Comparison of ENCODE assay signal across 20 cellular contexts in the genomic region with DNA sequence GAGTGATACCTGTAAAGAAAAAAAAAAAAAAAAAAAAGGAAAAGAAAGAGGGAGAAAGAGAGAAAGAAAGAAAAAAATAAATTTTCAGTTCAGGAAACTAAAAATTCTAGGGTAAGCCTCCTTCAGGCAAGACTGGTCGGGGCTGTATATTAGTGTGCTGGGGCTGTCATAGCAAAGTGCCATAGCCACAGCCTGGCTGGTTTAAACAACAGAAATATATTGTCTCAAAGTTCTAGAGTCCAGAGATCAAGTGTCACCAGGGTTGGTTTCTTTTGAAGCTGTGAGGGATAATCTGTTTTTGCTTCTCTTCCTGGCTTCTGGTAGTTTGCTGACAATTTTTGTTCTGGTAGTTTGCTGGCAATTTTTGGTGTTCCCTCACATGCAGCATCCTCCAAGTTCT. TPM values are rescaled to one million over a fixed set of nuclear protein-coding genes. Genes with fewer than 3 reads are reported as not detected.
DNase-seq lines count a peak whose midpoint lies in the region; ATAC-seq, FAIRE-seq and TF ChIP-seq lines count a peak whose summit lies in the region.
"Had no signal": no experiment of that assay in that cellular context is flagged by ENCODE, and none has a peak within 500 bp of the region (broad histone marks: within the 10 kb centered on the region; RNA-seq: fewer than 3 reads in every experiment).

No MANE protein-coding gene starts in this region.

- FAIRE-seq in HepG2 (lab: Jason Lieb, UNC), result no peak
- FAIRE-seq: A549, D721Med, G401.6, GM12891, GM19239 had no signal

- intact Hi-C loops in HepG2 (cut with micrococcal nuclease; ENCODE audit: unreplicated experiment), result no loop called here
- intact Hi-C loops in right lobe of liver (cut with DNase I), result no loop called here
- intact Hi-C loops in mucosa of descending colon (cut with DNase I, micrococcal nuclease), result no loop called here

- H3K27ac ChIP-seq in HepG2 (ENCODE audit: extremely low read length, insufficient read depth, low read length), result no peak overlapping the region
- H3K27ac ChIP-seq in right lobe of liver, result no peak overlapping the region
- H3K27ac ChIP-seq: 22Rv1; A549; BLaER1 treated with 17β-estradiol and CSF1 and Interleukin-3, amounts not matched to agents 10 nM and 100 nM; C4-2B had no signal

- POLR2A ChIA-PET in HepG2 (lab: Yijun Ruan, JAX), result no interaction called here

- no peak overlapping the region for H2AFZ ChIP-seq in HepG2 (ENCODE audit: low read length)

- H3K79me2 ChIP-seq in HepG2 (ENCODE audit: insufficient read depth, low read length), result no peaks in the 10 kb centered on the region

- 10% methylated on average over 1 of the region's 1 CpG for WGBS in HepG2 (ENCODE audit: low lambda C conversion rate)
- WGBS in right lobe of liver (ENCODE audit: insufficient coverage, low coverage, low lambda C conversion rate, missing lambda C conversion rate), result 56% methylated on average over 1 of the region's 1 CpG

- no peak overlapping the region for H3K4me2 ChIP-seq in HepG2 (ENCODE audit: low read depth, low read length)
- H3K4me2 ChIP-seq: A549; BLaER1 treated with 17β-estradiol and CSF1 and Interleukin-3, amounts not matched to agents 10 nM and 100 nM had no signal

- in situ Hi-C loops in HepG2 (cut with HindIII; ENCODE audit: extremely low pct_ligation_motif_present, low pct_unique_long_range_greater_than_20kb), result no loop called here

- H4K20me1 ChIP-seq in HepG2 (ENCODE audit: insufficient read depth, low read length), result no peaks in the 10 kb centered on the region
- H4K20me1 ChIP-seq: BLaER1 treated with 17β-estradiol and CSF1 and Interleukin-3, amounts not matched to agents 10 nM and 100 nM had no signal

- H3K9ac ChIP-seq in HepG2 (ENCODE audit: insufficient read depth, low read depth, low read length), result no peak overlapping the region
- H3K9ac ChIP-seq: BLaER1 treated with 17β-estradiol and CSF1 and Interleukin-3, amounts not matched to agents 10 nM and 100 nM had no signal

- peak; percentile 73 for ATAC-seq in HepG2
- no peak for ATAC-seq in right lobe of liver
- ATAC-seq in mucosa of descending colon, result peak; percentile 80
- ATAC-seq: A549; CD8-positive, alpha-beta T cell had no signal

- TF ChIP-seq POLR2A in HepG2 (IDR thresholded peaks at IDR 0.05; ENCODE audit: insufficient read depth in 1 of 2, low read depth in 2 of 2, low read length in 2 of 2) (no peak), right lobe of liver (IDR thresholded peaks at IDR 0.05) (no peak)

- H3K4me1 ChIP-seq in HepG2 (ENCODE audit: insufficient read depth, low read length) (peaks cover 15% of the 10 kb centered on the region), right lobe of liver (no peaks in the 10 kb centered on the region), mucosa of descending colon (ENCODE audit: low read depth) (peaks cover 5% of the 10 kb centered on the region)
- H3K4me1 ChIP-seq: A549; BLaER1 treated with 17β-estradiol and CSF1 and Interleukin-3, amounts not matched to agents 10 nM and 100 nM; Caco-2 had no signal

- H3K4me3 ChIP-seq in HepG2 (replicated peaks in 1 of 3; ENCODE audit: insufficient read depth in 1 of 3, low read depth in 2 of 3, low read length in 3 of 3), result no peak overlapping the region
- no peak overlapping the region for H3K4me3 ChIP-seq in right lobe of liver
- no peak overlapping the region for H3K4me3 ChIP-seq in mucosa of descending colon
- H3K4me3 ChIP-seq: A549; BLaER1 treated with 17β-estradiol and CSF1 and Interleukin-3, amounts not matched to agents 10 nM and 100 nM had no signal

- DNase-seq in HepG2 (ENCODE audit: low spot score), result no peak
- DNase-seq in right lobe of liver, result no peak
- DNase-seq in mucosa of descending colon, result no peak
- no peak for DNase-seq in KG1 (lab: John Stamatoyannopoulos, UW)
- DNase-seq in NCI-H446 treated with DMSO at 0.1 percent for 48 hours (lab: John Stamatoyannopoulos, UW), result no peak
- DNase-seq: AML-193; Caco-2; Calu3; CD4-positive, alpha-beta T cell; CD8-positive, alpha-beta T cell; DMS79 treated with DMSO at 0.1 percent for 48 hours; GF-D8 had no signal

- H3K36me3 ChIP-seq in HepG2 (replicated peaks in 1 of 2; ENCODE audit: control insufficient read depth in 1 of 2, insufficient read depth in 2 of 2, low read length in 2 of 2) (no peaks in the 10 kb centered on the region), right lobe of liver (no peaks in the 10 kb centered on the region), mucosa of descending colon (ENCODE audit: low read depth) (no peaks in the 10 kb centered on the region)
- H3K36me3 ChIP-seq: BLaER1 treated with 17β-estradiol and CSF1 and Interleukin-3, amounts not matched to agents 10 nM and 100 nM had no signal

- no peaks in the 10 kb centered on the region for H3K9me3 ChIP-seq in HepG2 (ENCODE audit: low read length)
- H3K9me3 ChIP-seq in right lobe of liver, result no peaks in the 10 kb centered on the region
- no peaks in the 10 kb centered on the region for H3K9me3 ChIP-seq in mucosa of descending colon
- H3K9me3 ChIP-seq: A549; BLaER1 treated with 17β-estradiol and CSF1 and Interleukin-3, amounts not matched to agents 10 nM and 100 nM; Caco-2 had no signal

- CTCF ChIA-PET in HepG2 (lab: Yijun Ruan, JAX; ENCODE audit: low intra/inter-chr PET ratio, low total read pairs), result no interaction called here

- TF ChIP-seq CTCF in HepG2 (CRISPR knock-in tag; IDR thresholded peaks at IDR 0.05), result no peak
- no peak for TF ChIP-seq CTCF in right lobe of liver (IDR thresholded peaks at IDR 0.05)
- no peak for TF ChIP-seq CTCF in mucosa of descending colon (IDR thresholded peaks at IDR 0.05)

- TF ChIP-seq RAD21 in HepG2 (CRISPR knock-in tag; IDR thresholded peaks at IDR 0.05), result no peak

- peaks cover 0 to 9% of the 10 kb centered on the region in 2 experiments; a peak in 1 of 5 replicates for H3K27me3 ChIP-seq in HepG2 (ENCODE audit: control insufficient read depth in 1 of 2, insufficient read depth in 2 of 2, low read length in 2 of 2)
- H3K27me3 ChIP-seq in right lobe of liver, result no peaks in the 10 kb centered on the region
- H3K27me3 ChIP-seq: BLaER1 treated with 17β-estradiol and CSF1 and Interleukin-3, amounts not matched to agents 10 nM and 100 nM had no signal

- BruUV-seq in HepG2 (replicated peaks; lab: Mats Ljungman, UMichigan), result no TSS peak

- TF ChIP-seq EP300 in HepG2 (IDR thresholded peaks at IDR 0.05; ENCODE audit: low read depth in 2 of 2, low read length in 2 of 2), result no peak
- TF ChIP-seq EP300 in HepG2 (CRISPR knock-in tag; IDR thresholded peaks at IDR 0.05; ENCODE audit: borderline replicate concordance), result no peak

TF ChIP-seq in HepG2, 621 proteins besides CTCF, POLR2A, EP300 and RAD21:
- TF ChIP-seq HNF4A (CRISPR knock-in tag; IDR thresholded peaks at IDR 0.05) (peak; percentile 48; the same call in 1 of the 2 replicates), MBNL3 (CRISPR knock-in tag; conservative IDR thresholded peaks at IDR 0.05) (no peak)

RNA-seq across cellular contexts. Expression of gene SLC25A26, which starts 48.4 kb away (rescaled TPM):
- total RNA-seq in HepG2 (2016; rRNA removed; fragmentation: Illumina TruSeq; extraction: Trizol) (22.7 and 23.1 TPM in 2 replicates), right lobe of liver (10 to 100 TPM; 11.2 to 17.4 (median 12.8) TPM), mucosa of descending colon (10 to 100 TPM; 15.9 to 25.8 (median 20.2) TPM)
- total RNA-seq in HepG2 (2016; cell fraction: cytosol; rRNA removed; fragmentation: Illumina TruSeq; extraction: Trizol; ENCODE audit: low read depth), result 27.5 and 27.9 TPM in 2 replicates
- total RNA-seq in HepG2 (2016; cell fraction: insoluble cytoplasmic fraction; rRNA removed; fragmentation: Illumina TruSeq; extraction: Trizol), result 22.2 TPM in 2 replicates
- total RNA-seq in HepG2 (2016; cell fraction: membrane; rRNA removed; fragmentation: Illumina TruSeq; extraction: Trizol), result 40.8 TPM in 2 replicates
- 17.3 and 19.7 TPM in 2 replicates for total RNA-seq in HepG2 (2016; cell fraction: nucleus; rRNA removed; fragmentation: Illumina TruSeq; extraction: Trizol)
- 31.4 and 32.7 TPM in 2 replicates for polyA plus RNA-seq in HepG2 (2011; rRNA removed)
- polyA plus RNA-seq in HepG2 (2011; cell fraction: cytosol; rRNA removed), result 31.5 and 41.4 TPM in 2 replicates
- polyA plus RNA-seq in HepG2 (2011; cell fraction: nucleus; rRNA removed), result 11.7 and 14.0 TPM in 2 replicates
- 22.4 and 22.9 TPM in 2 replicates for polyA plus RNA-seq in HepG2 (2012)
- 31.1 and 35.4 TPM in 2 replicates for polyA plus RNA-seq in HepG2 (2016; cell fraction: cytosol; fragmentation: Illumina TruSeq; extraction: Trizol; ENCODE audit: low read depth)
- 19.7 and 22.1 TPM in 2 replicates for polyA plus RNA-seq in HepG2 (2016; cell fraction: insoluble cytoplasmic fraction; fragmentation: Illumina TruSeq; extraction: Trizol; ENCODE audit: low read depth)
- 35.4 and 35.7 TPM in 2 replicates for polyA plus RNA-seq in HepG2 (2016; cell fraction: membrane; fragmentation: Illumina TruSeq; extraction: Trizol; ENCODE audit: low read depth)
- 19.1 and 20.3 TPM in 2 replicates for polyA plus RNA-seq in HepG2 (2016; cell fraction: nucleus; fragmentation: Illumina TruSeq; extraction: Trizol; ENCODE audit: insufficient read depth, low read depth)
- polyA minus RNA-seq in HepG2 (2011; rRNA and poly(A)+ RNA removed; ENCODE audit: low replicate concordance), result 13.5 and 16.0 TPM in 2 replicates
- polyA minus RNA-seq in HepG2 (2011; cell fraction: cytosol; rRNA and poly(A)+ RNA removed), result 5.9 and 7.1 TPM in 2 replicates
- 22.5 and 28.8 TPM in 2 replicates for polyA minus RNA-seq in HepG2 (2011; cell fraction: nucleus; rRNA and poly(A)+ RNA removed)

Comparison
In these comparisons a context has a peak if more than half of its experiments do, and no peak if none do; other contexts are left out.
1. ATAC-seq: peak in HepG2 (single experiment) and mucosa of descending colon (single experiment); none in right lobe of liver (0 of 4).